21 cellular contexts compared by ENCODE assay signal in the genomic region with DNA sequence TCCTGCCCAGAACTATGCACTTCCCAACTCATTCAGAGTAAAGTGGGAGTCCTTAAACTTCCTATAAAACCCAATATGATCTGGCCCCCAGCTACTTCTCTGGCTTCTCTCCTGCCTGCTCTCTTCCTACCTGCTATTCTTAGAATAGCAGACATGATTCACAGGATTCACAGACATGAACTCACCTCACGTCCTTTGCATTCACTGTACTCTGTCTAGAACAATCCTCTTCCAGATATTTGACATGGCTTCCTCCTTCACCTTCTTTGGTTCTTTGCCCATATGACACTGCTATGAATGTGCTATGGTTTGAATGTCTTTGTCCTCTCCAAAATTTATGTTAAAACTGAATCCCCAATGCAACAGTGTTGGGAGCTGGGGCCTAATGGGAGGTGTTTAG.
DNase-seq lines count a peak whose midpoint lies in the region; ATAC-seq, FAIRE-seq and TF ChIP-seq lines count a peak whose summit lies in the region.
"Had no signal": no experiment of that assay in that cellular context is flagged by ENCODE, and none has a peak within 500 bp of the region (broad histone marks: within the 10 kb centered on the region; RNA-seq: fewer than 3 reads in every experiment).

No MANE protein-coding gene starts in this region.

- no peak overlapping the region for H3K4me2 ChIP-seq in astrocyte (ENCODE audit: low read length)
- H3K4me2 ChIP-seq in keratinocyte (ENCODE audit: control insufficient read depth, extremely low read depth, insufficient read depth, low read depth, low read length), result no peak overlapping the region

- TF ChIP-seq POLR2A in H54 (IDR thresholded peaks at IDR 0.05; ENCODE audit: low read depth, low read length), result no peak

- H3K27ac Mint-ChIP-seq in astrocyte (ENCODE audit: unreplicated experiment) (peak overlapping the region; percentile 68), HFFc6 (no peak overlapping the region)
- H3K27ac Mint-ChIP-seq in activated naive CD4-positive, alpha-beta T cell treated with anti-CD3 and anti-CD28 coated beads for 36 hours, result no peak overlapping the region
- H3K27ac Mint-ChIP-seq: CD4-positive, alpha-beta memory T cell had no signal

- H3K27me3 Mint-ChIP-seq in astrocyte (ENCODE audit: low read depth, unreplicated experiment), result no peaks in the 10 kb centered on the region
- no peaks in the 10 kb centered on the region; the same call in 1 of the 2 replicates for H3K27me3 Mint-ChIP-seq in HFFc6 (ENCODE audit: insufficient read depth)
- H3K27me3 Mint-ChIP-seq in activated naive CD4-positive, alpha-beta T cell treated with anti-CD3 and anti-CD28 coated beads for 36 hours (ENCODE audit: low read depth), result no peaks in the 10 kb centered on the region

- TF ChIP-seq CTCF in astrocyte (IDR thresholded peaks at IDR 0.05; ENCODE audit: insufficient read depth, low read depth, low read length) (no peak), epithelial cell of esophagus (IDR thresholded peaks at IDR 0.05; ENCODE audit: insufficient read depth, low read depth, low read length, missing control alignments) (no peak), keratinocyte (optimal IDR thresholded peaks at IDR 0.05 in 1 of 3, IDR thresholded peaks at IDR 0.05 in 1 of 3, conservative IDR thresholded peaks at IDR 0.05 in 1 of 3; ENCODE audit: extremely low read depth in 1 of 3, insufficient read depth in 2 of 3, low read length in 3 of 3) (no peak), HFFc6 (IDR thresholded peaks at IDR 0.05) (no peak)

- H3K4me1 Mint-ChIP-seq in astrocyte (ENCODE audit: low read depth, unreplicated experiment) (peaks cover 28% of the 10 kb centered on the region), HFFc6 (ENCODE audit: low read depth) (peaks cover 20% of the 10 kb centered on the region)
- H3K4me1 Mint-ChIP-seq in activated naive CD4-positive, alpha-beta T cell treated with anti-CD3 and anti-CD28 coated beads for 36 hours (ENCODE audit: low read depth), result no peaks in the 10 kb centered on the region
- H3K4me1 Mint-ChIP-seq: CD4-positive, alpha-beta memory T cell; H9 had no signal

- dilution Hi-C loops in keratinocyte (cut with MboI; ENCODE audit: extremely low pct_ligation_motif_present, low sequenced_read_pairs), result no loop called here

- H3K27me3 ChIP-seq in astrocyte (ENCODE audit: insufficient read depth, low read length) (no peaks in the 10 kb centered on the region), keratinocyte (ENCODE audit: control insufficient read depth, extremely low read depth, insufficient read depth, low read length) (no peaks in the 10 kb centered on the region)

- peaks cover 3% of the 10 kb centered on the region for H3K36me3 ChIP-seq in astrocyte (ENCODE audit: insufficient read depth, low read length)
- H3K36me3 ChIP-seq in keratinocyte (ENCODE audit: control insufficient read depth in 2 of 2, extremely low read depth in 1 of 2, insufficient read depth in 2 of 2, low read length in 2 of 2), result peaks cover 0 to 3% of the 10 kb centered on the region in 2 experiments

- H3K9me3 ChIP-seq in astrocyte (ENCODE audit: insufficient read depth, low read depth, low read length) (no peaks in the 10 kb centered on the region), keratinocyte (ENCODE audit: control insufficient read depth, low read depth, low read length) (no peaks in the 10 kb centered on the region)

- H3K4me3 Mint-ChIP-seq in astrocyte (ENCODE audit: unreplicated experiment) (no peak overlapping the region), HFFc6 (no peak overlapping the region)
- H3K4me3 Mint-ChIP-seq in activated naive CD4-positive, alpha-beta T cell treated with anti-CD3 and anti-CD28 coated beads for 36 hours, result no peak overlapping the region
- H3K4me3 Mint-ChIP-seq: CD4-positive, alpha-beta memory T cell; H9 had no signal

- no peak for DNase-seq in H54 (ENCODE audit: insufficient read length, low spot score)
- DNase-seq in astrocyte (ENCODE audit: low read depth), result peak; percentile 14
- peak; percentile 61 for DNase-seq in epithelial cell of esophagus (ENCODE audit: low read depth)
- DNase-seq in keratinocyte (ENCODE audit: low read depth, low spot score), result no peak
- DNase-seq in HFFc6, result no peak
- no peak for DNase-seq in activated naive CD4-positive, alpha-beta T cell treated with anti-CD3 and anti-CD28 coated beads for 36 hours
- DNase-seq in 8988T, result no peak
- DNase-seq: C1 segment of cervical spinal cord; Calu3; CD4-positive, alpha-beta memory T cell; COR-L47; DMS53; DMS79 treated with DMSO at 0.1 percent for 48 hours; GF-D8; GM23248; H9 had no signal

- no peak overlapping the region for H3K9ac ChIP-seq in astrocyte (ENCODE audit: low read length)
- H3K9ac ChIP-seq in keratinocyte (ENCODE audit: control insufficient read depth, extremely low read depth, insufficient read depth, low read length), result no peak overlapping the region
- H3K9ac ChIP-seq: GM23248 had no signal

- intact Hi-C loops in activated naive CD4-positive, alpha-beta T cell treated with anti-CD3 and anti-CD28 coated beads for 36 hours (cut with micrococcal nuclease), result no loop called here

- H3K9me3 Mint-ChIP-seq in astrocyte (ENCODE audit: unreplicated experiment) (no peaks in the 10 kb centered on the region), HFFc6 (no peaks in the 10 kb centered on the region)
- no peaks in the 10 kb centered on the region for H3K9me3 Mint-ChIP-seq in activated naive CD4-positive, alpha-beta T cell treated with anti-CD3 and anti-CD28 coated beads for 36 hours
- H3K9me3 Mint-ChIP-seq: H9 had no signal

- no peak for ATAC-seq in HG03045 (IDR thresholded peaks at IDR 0.05; ENCODE audit: unreplicated experiment)
- ATAC-seq: HCT116 had no signal

- H2AFZ ChIP-seq in astrocyte (ENCODE audit: low read depth, low read length) (no peak overlapping the region), keratinocyte (ENCODE audit: control insufficient read depth, low read length) (no peak overlapping the region)
- H2AFZ ChIP-seq: GM23248 had no signal

- H4K20me1 ChIP-seq in astrocyte (ENCODE audit: insufficient read depth, low read length), result no peaks in the 10 kb centered on the region
- H4K20me1 ChIP-seq in keratinocyte (ENCODE audit: control insufficient read depth, extremely low read depth, insufficient read depth, low read length), result no peaks in the 10 kb centered on the region

- H3K36me3 Mint-ChIP-seq in astrocyte (ENCODE audit: low read depth, unreplicated experiment) (peaks cover 14% of the 10 kb centered on the region), HFFc6 (ENCODE audit: low read depth) (peaks cover 6% of the 10 kb centered on the region; the same call in 1 of the 2 replicates)
- no peaks in the 10 kb centered on the region for H3K36me3 Mint-ChIP-seq in activated naive CD4-positive, alpha-beta T cell treated with anti-CD3 and anti-CD28 coated beads for 36 hours (ENCODE audit: low read depth)
- H3K36me3 Mint-ChIP-seq: CD4-positive, alpha-beta memory T cell had no signal

- peak; percentile 78 for FAIRE-seq in H54 (lab: Jason Lieb, UNC)
- FAIRE-seq in astrocyte (lab: Jason Lieb, UNC), result no peak
- FAIRE-seq in keratinocyte (lab: Jason Lieb, UNC), result peak; percentile 52
- FAIRE-seq: GM12891, GM18507, H1 had no signal

- no peaks in the 10 kb centered on the region for H3K4me1 ChIP-seq in astrocyte (ENCODE audit: insufficient read depth, low read length)
- no peaks in the 10 kb centered on the region for H3K4me1 ChIP-seq in keratinocyte (ENCODE audit: control insufficient read depth, extremely low read depth, insufficient read depth, low read length)

- H3K27ac ChIP-seq in astrocyte (ENCODE audit: low read depth, low read length) (no peak overlapping the region), keratinocyte (ENCODE audit: control insufficient read depth, insufficient read depth, low read length) (no peak overlapping the region)
- H3K27ac ChIP-seq: GM23248 had no signal

- no peaks in the 10 kb centered on the region for H3K9me1 ChIP-seq in keratinocyte (ENCODE audit: control insufficient read depth, extremely low read depth, insufficient read depth, low read length)

- CTCF ChIA-PET in activated naive CD4-positive, alpha-beta T cell treated with anti-CD3 and anti-CD28 coated beads for 36 hours (lab: Charles Lee), result interaction anchor here (0.6 kb wide), 1 partner anchor 362 kb away, joined by 3 read pairs; no protein-coding TSS in a partner anchor

- H3K4me3 ChIP-seq in astrocyte (ENCODE audit: insufficient read depth, low read depth, low read length) (no peak overlapping the region), epithelial cell of esophagus (ENCODE audit: low read length) (no peak overlapping the region), keratinocyte (ENCODE audit: control insufficient read depth in 2 of 3, extremely low read depth in 1 of 3, insufficient read depth in 2 of 3, low read depth in 1 of 3, low read length in 3 of 3) (no peak overlapping the region)
- H3K4me3 ChIP-seq: GM23248 had no signal

- H3K79me2 ChIP-seq in astrocyte (ENCODE audit: insufficient read depth, low read length) (no peaks in the 10 kb centered on the region), keratinocyte (ENCODE audit: control insufficient read depth, insufficient read depth, low read length) (no peaks in the 10 kb centered on the region)

Comparison
In these comparisons a context has a peak if more than half of its experiments do, and no peak if none do; other contexts are left out.
1. DNase-seq: peak in astrocyte (single experiment) and epithelial cell of esophagus (single experiment); none in H54 (single experiment), keratinocyte (single experiment), HFFc6 (single experiment), activated naive CD4-positive, alpha-beta T cell treated with anti-CD3 and anti-CD28 coated beads for 36 hours (single experiment) and 8988T (single experiment).